Comparison of ENCODE assay signal across 2 cellular contexts in genomic region chr15:55873024-55873745, GRCh38.
A peak's percentile ranks its signal among the peaks of the same experiment; 100 is the strongest.
TF ChIP-seq lines count a peak whose summit lies in the region.

No MANE protein-coding gene starts in this region.

TF ChIP-seq in SK-N-SH, 30 proteins besides CTCF, POLR2A, EP300 and RAD21:
- TF ChIP-seq GATA2 (CRISPR knock-in tag; IDR thresholded peaks at IDR 0.05): peak; percentile 57
- TF ChIP-seq TCF12 (IDR thresholded peaks at IDR 0.05): peak; percentile 16; the same call in 1 of the 2 replicates
- no peak for TF ChIP-seq SMC3 (IDR thresholded peaks at IDR 0.05; ENCODE audit: low read depth, low read length)
- 0 out of 2 replicates have a peak, but pooled peaks have one; percentile 5 for TF ChIP-seq PBX3 (IDR thresholded peaks at IDR 0.05)
TF ChIP-seq in SK-N-SH: peak in this region for 3.

TF ChIP-seq in endothelial cell of umbilical vein, 7 proteins besides CTCF, POLR2A, EP300 and RAD21:
- TF ChIP-seq MYC (IDR thresholded peaks at IDR 0.05; ENCODE audit: low read depth, low read length) (no peak), GATA2 (IDR thresholded peaks at IDR 0.05; ENCODE audit: insufficient read depth, insufficient read length, low read depth, low read length) (peak; percentile 91)
TF ChIP-seq in endothelial cell of umbilical vein: peak in this region for 1.
